ENCODE assay signal across 8 cellular contexts in the genomic region with DNA sequence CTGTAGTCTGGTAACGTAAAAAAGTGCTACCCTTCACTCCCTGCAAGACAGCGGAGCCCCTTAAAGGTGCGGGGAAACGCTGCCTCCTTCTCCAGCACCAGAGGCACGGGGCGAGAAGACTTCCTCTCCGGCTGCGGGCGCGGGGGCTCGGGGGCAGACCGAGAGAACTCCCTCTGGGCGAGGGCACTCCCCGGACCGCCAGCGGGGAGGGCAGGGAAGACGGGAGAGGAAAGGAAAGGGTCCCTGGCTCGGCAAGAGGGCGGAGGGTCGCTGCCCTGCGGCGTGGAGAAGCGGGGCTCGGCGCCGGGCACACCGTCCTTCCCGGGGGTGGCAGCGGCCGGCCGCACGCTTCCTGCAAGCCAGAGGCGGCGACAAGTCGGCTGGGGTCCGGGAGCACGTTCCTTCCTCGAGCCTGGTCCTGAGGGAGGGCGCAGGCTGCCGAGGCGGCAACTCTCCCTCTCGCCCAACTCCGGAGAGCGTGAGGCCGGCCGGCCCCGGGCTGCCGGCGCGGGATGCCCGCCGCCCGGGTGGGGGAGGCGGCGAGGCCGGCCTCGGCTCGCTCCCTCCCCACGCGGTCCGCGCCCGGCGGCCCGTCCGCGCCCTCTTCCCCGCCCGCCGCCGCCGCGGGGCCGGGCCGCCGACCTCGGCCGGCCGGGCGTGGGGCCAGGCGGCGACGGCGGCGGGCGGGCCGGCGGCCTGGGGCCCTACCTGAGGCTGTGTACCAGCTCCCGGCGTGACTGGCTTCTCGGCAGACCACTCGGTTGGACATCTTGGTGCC. TPM values are rescaled to one million over a fixed set of nuclear protein-coding genes. Genes with fewer than 3 reads are reported as not detected.
DNase-seq lines count a peak whose midpoint lies in the region; ATAC-seq, FAIRE-seq and TF ChIP-seq lines count a peak whose summit lies in the region.

No MANE protein-coding gene starts in this region.

- TF ChIP-seq CTCF in RWPE2 (IDR thresholded peaks at IDR 0.05; ENCODE audit: poor library complexity, severe bottlenecking) (no peak), pancreas (IDR thresholded peaks at IDR 0.05) (no peak)

- DNase-seq in 8988T, result peak; percentile 28
- DNase-seq in RWPE2 (ENCODE audit: low spot score), result no peak
- DNase-seq in activated naive CD4-positive, alpha-beta T cell treated with anti-CD3 and anti-CD28 coated beads, Interleukin-2, amount 50 U/mL, for 16 hours, result peak; percentile 41
- DNase-seq in Right ventricle myocardium inferior (ENCODE audit: missing footprints), result peak; percentile 82
- peak; percentile 29 to 87 (median 52) for DNase-seq in pancreas
- DNase-seq in aorta, result peak; percentile 60 to 84

- ATAC-seq in GM18519 (IDR thresholded peaks at IDR 0.05; ENCODE audit: low FRiP score, unreplicated experiment) (peak; percentile 10), HG02973 (IDR thresholded peaks at IDR 0.05; ENCODE audit: unreplicated experiment) (peak; percentile 16), RWPE2 (ENCODE audit: low read depth) (peak; percentile 5), Right ventricle myocardium inferior (no peak), pancreas (peak; percentile 2 to 36 (median 16)), aorta (ENCODE audit: low FRiP score) (no peak)

- H3K27ac ChIP-seq in RWPE2 (ENCODE audit: poor library complexity, severe bottlenecking) (peak overlapping the region; percentile 82), pancreas (peak overlapping the region; percentile 68 to 86 (median 76)), aorta (ENCODE audit: low read depth in 1 of 2, low read length in 2 of 2) (peak overlapping the region; percentile 16 to 61)

- no peak for FAIRE-seq in pancreas (lab: Jason Lieb, UNC)

- H3K4me1 ChIP-seq in RWPE2 (ENCODE audit: insufficient read depth, poor library complexity, severe bottlenecking) (peaks cover 16% of the 10 kb centered on the region), pancreas (peaks cover 9 to 32% (median 21%) of the 10 kb centered on the region in 3 donors), aorta (ENCODE audit: control insufficient read depth in 1 of 2, insufficient read depth in 2 of 2, low read length in 2 of 2) (peaks cover 0 to 2% of the 10 kb centered on the region in 2 donors)

- intact Hi-C loops in Right ventricle myocardium inferior (cut with DNase I) (loop anchor here (1.0 kb wide), 2 partner anchors 54 to 156 kb away; a partner anchor contains a TSS), pancreas (cut with DNase I) (no loop called here), aorta (cut with DNase I) (loop anchor here (2.0 to 5.0 kb wide), 2 partner anchors 53 kb away; a partner anchor contains a TSS)

- H3K36me3 ChIP-seq in RWPE2 (ENCODE audit: low read depth), result peaks cover 4% of the 10 kb centered on the region; the same call in 1 of the 2 replicates
- no peaks in the 10 kb centered on the region for H3K36me3 ChIP-seq in pancreas
- no peaks in the 10 kb centered on the region for H3K36me3 ChIP-seq in aorta (ENCODE audit: control insufficient read depth in 1 of 2, insufficient read depth in 2 of 2, low read length in 1 of 2)

- H3K4me3 ChIP-seq in RWPE2 (ENCODE audit: severe bottlenecking) (peak overlapping the region; percentile 95), pancreas (peak overlapping the region; percentile 66 to 86 (median 70)), aorta (ENCODE audit: low read length in 2 of 2) (peak overlapping the region; percentile 55 to 83)

- H3K9me3 ChIP-seq in RWPE2 (ENCODE audit: severe bottlenecking) (no peaks in the 10 kb centered on the region), pancreas (no peaks in the 10 kb centered on the region), aorta (ENCODE audit: control insufficient read depth, low read length) (no peaks in the 10 kb centered on the region)

- WGBS in pancreas, 2 donors, result 0 to 2% methylated on average over 17 to 92 of the region's 92 CpGs
- WGBS in aorta, 2 donors, result 0 to 1% methylated on average over 54 to 92 of the region's 92 CpGs

- H3K27me3 ChIP-seq in RWPE2 (ENCODE audit: insufficient read depth, poor library complexity, severe bottlenecking), result no peaks in the 10 kb centered on the region
- H3K27me3 ChIP-seq in pancreas, result no peaks in the 10 kb centered on the region
- H3K27me3 ChIP-seq in aorta (ENCODE audit: control insufficient read depth in 1 of 2, insufficient read depth in 2 of 2, low read length in 1 of 2), result no peaks in the 10 kb centered on the region

RNA-seq across cellular contexts. Expression of a gene that starts 1.1 kb away (rescaled TPM):
- total RNA-seq in Right ventricle myocardium inferior, result 50.0 TPM
- 10 to 100 TPM; 10.5 to 20.4 (median 15.1) TPM for total RNA-seq in pancreas
- 10 to 100 TPM; 17.2 to 19.3 TPM for polyA plus RNA-seq in pancreas
- total RNA-seq in aorta, result 10 to 100 TPM; 33.6 to 36.2 TPM
- polyA plus RNA-seq in aorta, result 10 to 100 TPM; 26.5 to 28.5 TPM

RNA-seq across cellular contexts. Expression of a gene that starts 29.9 kb away (rescaled TPM):
- total RNA-seq in Right ventricle myocardium inferior (42.8 TPM), pancreas (10 to 100 TPM; 17.6 to 30.7 (median 22.8) TPM), aorta (10 to 100 TPM; 38.4 to 47.5 TPM)
- polyA plus RNA-seq in pancreas (10 to 100 TPM; 46.8 to 58.7 TPM), aorta (100 to 1,000 TPM in 1 of 2 donors, 10 to 100 TPM in 1; 79.4 to 131 TPM)

RNA-seq across cellular contexts. Expression of a gene that starts 53.7 kb away (rescaled TPM):
- total RNA-seq in Right ventricle myocardium inferior, result 9.9 TPM
- total RNA-seq in pancreas, result 10 to 100 TPM in 1 of 6 donors, 1 to 10 TPM in 5; 5.4 to 10.4 (median 6.6) TPM
- polyA plus RNA-seq in pancreas, result 1 to 10 TPM; 2.5 to 3.5 TPM
- 10 to 100 TPM; 13.5 to 18.2 TPM for total RNA-seq in aorta
- 1 to 10 TPM; 3.9 to 5.0 TPM for polyA plus RNA-seq in aorta

Comparison
In these comparisons a context has a peak if more than half of its experiments do, and no peak if none do; other contexts are left out.
1. ATAC-seq: peak in GM18519 (single experiment), HG02973 (single experiment), RWPE2 (single experiment) and pancreas (4 of 4); none in Right ventricle myocardium inferior (single experiment) and aorta (single experiment).
2. intact Hi-C loops: an anchor here in Right ventricle myocardium inferior (1.0 kb wide) and aorta (2.0 to 5.0 kb wide); none called in pancreas.
3. Peak in every context shown above with its lines, with median percentiles within 50 percentile points of each other: H3K27ac ChIP-seq and H3K4me3 ChIP-seq.